Comparison of ENCODE assay signal across 1 cellular context in the genomic region with DNA sequence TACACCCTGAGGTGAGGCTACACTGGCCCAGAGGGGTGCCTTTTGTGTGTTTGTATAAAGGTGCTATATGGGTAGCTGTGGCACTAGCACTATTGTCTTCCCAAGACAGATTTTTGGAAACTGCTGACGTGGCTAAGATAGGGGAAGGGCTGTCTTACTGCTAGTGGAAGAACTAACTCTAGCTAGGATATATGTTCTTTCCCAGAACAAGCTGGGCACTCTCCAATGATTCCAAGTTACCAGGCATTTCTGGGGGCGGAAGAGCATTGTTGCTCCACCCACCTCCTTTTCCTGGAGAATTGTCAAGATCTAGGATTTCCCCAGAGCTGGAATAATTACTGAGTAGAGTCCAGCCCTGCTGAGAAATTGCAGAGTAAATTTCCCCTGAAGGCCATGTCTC.
TF ChIP-seq lines count a peak whose summit lies in the region.

No MANE protein-coding gene starts in this region.

TF ChIP-seq in K562, 482 proteins besides CTCF, POLR2A, EP300 and RAD21:
- peak; percentile 77 for TF ChIP-seq MAFF (IDR thresholded peaks at IDR 0.05; ENCODE audit: low read length)
- TF ChIP-seq C11orf30 (IDR thresholded peaks at IDR 0.05; ENCODE audit: low read depth) = peak; percentile 79
- TF ChIP-seq MAFG (tag; conservative IDR thresholded peaks at IDR 0.05) = peak; percentile 73
- no peak for TF ChIP-seq ZNF551 (CRISPR knock-in tag; IDR thresholded peaks at IDR 0.05)
- TF ChIP-seq MAFK (IDR thresholded peaks at IDR 0.05; ENCODE audit: low read length) = peak; percentile 79
- TF ChIP-seq ZNF316 (IDR thresholded peaks at IDR 0.05) = peak; percentile 90
TF ChIP-seq in K562: peak in this region for 5.
